11 cellular contexts compared by ENCODE assay signal in the genomic region with DNA sequence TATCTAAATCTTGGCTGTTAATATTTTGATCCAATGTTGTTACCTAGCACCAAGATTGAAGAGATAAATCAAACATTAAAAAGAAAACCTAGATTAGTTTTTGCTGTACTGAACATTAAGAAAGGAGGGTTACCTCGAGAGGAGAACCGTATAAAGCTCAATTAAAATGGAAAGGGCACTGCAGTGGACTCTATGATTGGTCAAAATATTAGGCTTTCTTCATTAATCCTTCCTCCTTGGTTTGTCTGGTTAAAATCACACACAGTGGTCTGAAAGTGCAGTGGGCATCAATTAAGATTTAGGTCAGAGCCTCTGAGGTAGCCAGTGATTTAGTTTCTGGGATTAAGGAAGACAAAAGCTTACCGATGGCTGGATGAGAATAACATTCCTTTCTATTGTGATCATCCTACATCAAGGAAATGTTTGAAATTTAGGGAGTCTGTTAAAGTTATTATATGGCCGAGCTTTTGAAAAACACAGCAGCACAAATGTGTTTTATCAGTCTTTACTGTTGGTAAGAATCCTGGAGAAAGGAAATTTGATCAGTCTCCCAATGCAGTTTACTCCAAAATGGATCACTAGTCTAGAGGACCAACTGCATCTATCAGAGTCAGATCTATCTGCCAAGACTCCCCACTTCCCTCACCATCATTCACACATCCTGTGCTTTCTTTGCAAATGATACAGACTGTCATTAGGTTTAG.
DNase-seq lines count a peak whose midpoint lies in the region; ATAC-seq, FAIRE-seq and TF ChIP-seq lines count a peak whose summit lies in the region.
"Had no signal": no experiment of that assay in that cellular context is flagged by ENCODE, and none has a peak within 500 bp of the region (broad histone marks: within the 10 kb centered on the region; RNA-seq: fewer than 3 reads in every experiment).

No MANE protein-coding gene starts in this region.

- TF ChIP-seq CTCF in A549 (IDR thresholded peaks at IDR 0.05) = no peak

- no peak overlapping the region for H4K8ac ChIP-seq in mesenchymal stem cell (ENCODE audit: low read length)

- no peak overlapping the region for H3K14ac ChIP-seq in mesenchymal stem cell (ENCODE audit: low read length in 2 of 2)

- no peaks in the 10 kb centered on the region for H3K27me3 ChIP-seq in mesenchymal stem cell (ENCODE audit: control insufficient read depth in 1 of 2, insufficient read depth in 1 of 2, low read length in 2 of 2)

- TF ChIP-seq RAD21 in A549 (conservative IDR thresholded peaks at IDR 0.05 in 1 of 2, IDR thresholded peaks at IDR 0.05 in 1 of 2) = no peak

- no peak for TF ChIP-seq POLR2A in A549 (IDR thresholded peaks at IDR 0.05; ENCODE audit: low read length)

- H2BK5ac ChIP-seq in mesenchymal stem cell (ENCODE audit: low read depth, low read length, poor library complexity, severe bottlenecking) = peak overlapping the region; percentile 80

- no peak overlapping the region for H3K9ac ChIP-seq in mesenchymal stem cell (ENCODE audit: low read length)

- TF ChIP-seq EP300 in A549 (IDR thresholded peaks at IDR 0.05) = no peak

- no peak overlapping the region for H3K18ac ChIP-seq in mesenchymal stem cell (ENCODE audit: low read depth in 1 of 2, low read length in 2 of 2)

- no peak overlapping the region for H2BK120ac ChIP-seq in mesenchymal stem cell (ENCODE audit: low read depth, low read length)

- no peak overlapping the region for H2BK15ac ChIP-seq in mesenchymal stem cell (ENCODE audit: low read depth, poor library complexity, severe bottlenecking)

- no peak overlapping the region for H3K4ac ChIP-seq in mesenchymal stem cell (ENCODE audit: low read depth in 1 of 2, low read length in 2 of 2)

- H2AK5ac ChIP-seq in mesenchymal stem cell (ENCODE audit: low read length, severe bottlenecking) = no peak overlapping the region

- H4K91ac ChIP-seq in mesenchymal stem cell (ENCODE audit: low read length) = no peak overlapping the region

- POLR2A ChIA-PET in A549 (lab: Yijun Ruan, JAX) = interaction anchor here (0.8 to 1.5 kb wide), 2 partner anchors 134 to 136 kb away, joined by 3 to 5 read pairs; a partner anchor contains a TSS

- peak; percentile 49 to 71; a peak in 4 of 6 replicates for ATAC-seq in A549
- ATAC-seq in GM21825 (IDR thresholded peaks at IDR 0.05; ENCODE audit: unreplicated experiment) = peak; percentile 32
- no peak for ATAC-seq in HG02970 (IDR thresholded peaks at IDR 0.05; ENCODE audit: low FRiP score, unreplicated experiment)

- CTCF ChIA-PET in A549 (lab: Yijun Ruan, JAX) = interaction anchor here (0.9 to 1.1 kb wide), 2 partner anchors 21 to 195 kb away, joined by 3 to 5 read pairs; no protein-coding TSS in a partner anchor

- in situ Hi-C loops in KBM-7 (cut with MboI; ENCODE audit: low pct_unique_long_range_greater_than_20kb, low sequenced_read_pairs) = no loop called here

- WGBS in A549 (ENCODE audit: missing lambda C conversion rate) = 15% methylated on average over 4 of the region's 4 CpGs
- whole genome bisulfite sequencing in mesenchymal stem cell = 68% methylated on average over 3 of the region's 4 CpGs

- H3K4me3 ChIP-seq in A549 = no peak overlapping the region
- no peak overlapping the region for H3K4me3 ChIP-seq in mesenchymal stem cell (ENCODE audit: insufficient read depth in 1 of 2, low read depth in 1 of 2, low read length in 2 of 2)

- no peak for FAIRE-seq in A549 (lab: Jason Lieb, UNC)
- FAIRE-seq: D721Med had no signal

- peaks cover 30% of the 10 kb centered on the region for H3K4me1 ChIP-seq in A549
- H3K4me1 ChIP-seq in mesenchymal stem cell (ENCODE audit: control insufficient read depth, insufficient read depth, low read depth, low read length) = peaks cover 15% of the 10 kb centered on the region

- H3K9me3 ChIP-seq in A549 (no peaks in the 10 kb centered on the region), mesenchymal stem cell (ENCODE audit: control insufficient read depth, low read length) (no peaks in the 10 kb centered on the region)

- H3K36me3 ChIP-seq in mesenchymal stem cell (ENCODE audit: control insufficient read depth in 1 of 2, insufficient read depth in 2 of 2, low read depth in 1 of 2, low read length in 2 of 2) = no peaks in the 10 kb centered on the region
- H3K36me3 ChIP-seq: WERI-Rb-1 had no signal

- H3K27ac ChIP-seq in A549 (peak overlapping the region; percentile 77 to 93), mesenchymal stem cell (ENCODE audit: low read length, poor library complexity, severe bottlenecking) (peak overlapping the region; percentile 98)
- H3K27ac ChIP-seq: WERI-Rb-1 had no signal

- H3K23ac ChIP-seq in mesenchymal stem cell (ENCODE audit: low read length in 2 of 2) = no peak overlapping the region

- H2AFZ ChIP-seq in mesenchymal stem cell (ENCODE audit: low read depth, low read length) = no peak overlapping the region

- H2BK12ac ChIP-seq in mesenchymal stem cell (ENCODE audit: low read length in 2 of 2) = no peak overlapping the region

- H3K79me1 ChIP-seq in mesenchymal stem cell (replicated peaks; ENCODE audit: low read length, poor library complexity, severe bottlenecking) = no peaks in the 10 kb centered on the region

- DNase-seq in A549 (ENCODE audit: low read depth in 1 of 2, low spot score in 1 of 2) (peak in 1 of 2 experiments; percentile 31), amniotic epithelial cell (ENCODE audit: low read depth) (peak; percentile 67), mesenchymal stem cell (no peak), KBM-7 (no peak), NCI-H1417 treated with DMSO at 0.1 percent for 48 hours (lab: John Stamatoyannopoulos, UW) (no peak), NCI-H446 treated with DMSO at 0.1 percent for 48 hours (lab: John Stamatoyannopoulos, UW) (no peak)
- DNase-seq: NCI-H2029 treated with DMSO at 0.1 percent for 48 hours, WERI-Rb-1 had no signal

- H3K4me2 ChIP-seq in A549 (peak overlapping the region; percentile 61), mesenchymal stem cell (ENCODE audit: low read length, poor library complexity, severe bottlenecking) (peak overlapping the region; percentile 10)

TF ChIP-seq in A549, 52 proteins besides CTCF, POLR2A, EP300 and RAD21:
- TF ChIP-seq TFCP2L1 (CRISPR knock-in tag; IDR thresholded peaks at IDR 0.05) (no peak), MAZ (IDR thresholded peaks at IDR 0.05; ENCODE audit: borderline replicate concordance, low read depth, low read length) (no peak), JUNB (IDR thresholded peaks at IDR 0.05) (0 out of 2 replicates have a peak, but pooled peaks have one; percentile 20), FOSL2 (IDR thresholded peaks at IDR 0.05) (no peak), FOSL2 (CRISPR knock-in tag; IDR thresholded peaks at IDR 0.05) (0 out of 2 replicates have a peak, but pooled peaks have one; percentile 16), CHD2 (IDR thresholded peaks at IDR 0.05; ENCODE audit: low read length, partially characterized antibody) (no peak), RFX5 (IDR thresholded peaks at IDR 0.05) (no peak), GATA3 (IDR thresholded peaks at IDR 0.05; ENCODE audit: borderline replicate concordance) (no peak)
- TF ChIP-seq, protein P1, sequence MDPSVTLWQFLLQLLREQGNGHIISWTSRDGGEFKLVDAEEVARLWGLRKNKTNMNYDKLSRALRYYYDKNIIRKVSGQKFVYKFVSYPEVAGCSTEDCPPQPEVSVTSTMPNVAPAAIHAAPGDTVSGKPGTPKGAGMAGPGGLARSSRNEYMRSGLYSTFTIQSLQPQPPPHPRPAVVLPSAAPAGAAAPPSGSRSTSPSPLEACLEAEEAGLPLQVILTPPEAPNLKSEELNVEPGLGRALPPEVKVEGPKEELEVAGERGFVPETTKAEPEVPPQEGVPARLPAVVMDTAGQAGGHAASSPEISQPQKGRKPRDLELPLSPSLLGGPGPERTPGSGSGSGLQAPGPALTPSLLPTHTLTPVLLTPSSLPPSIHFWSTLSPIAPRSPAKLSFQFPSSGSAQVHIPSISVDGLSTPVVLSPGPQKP (IDR thresholded peaks at IDR 0.05; ENCODE audit: low read depth, low read length) = no peak
